ENCODE assay signal across 10 cellular contexts in the genomic region with DNA sequence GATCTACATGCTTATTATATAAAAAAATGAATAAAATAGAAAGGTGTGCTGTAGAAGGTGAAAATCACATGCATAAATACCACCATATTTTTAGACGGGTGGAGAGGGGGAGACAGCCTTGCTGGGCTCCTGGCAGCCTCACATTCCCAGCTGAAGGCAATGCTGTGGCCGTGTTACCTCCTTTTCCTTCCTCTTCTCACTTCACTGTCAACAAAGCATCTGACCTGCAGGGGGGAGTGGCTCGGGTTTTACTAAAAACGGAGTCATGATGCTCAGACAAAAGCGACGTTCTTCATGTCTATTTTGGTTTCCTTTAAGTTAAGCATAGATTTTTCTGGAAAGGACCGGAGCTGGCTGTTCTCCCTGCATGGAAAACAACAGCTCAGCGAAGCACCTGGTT. TPM values are rescaled to one million over a fixed set of nuclear protein-coding genes. Genes with fewer than 3 reads are reported as not detected.
A peak's percentile ranks its signal among the peaks of the same experiment; 100 is the strongest.
DNase-seq lines count a peak whose midpoint lies in the region; ATAC-seq and TF ChIP-seq lines count a peak whose summit lies in the region.
"Had no signal": no experiment of that assay in that cellular context is flagged by ENCODE, and none has a peak within 500 bp of the region (broad histone marks: within the 10 kb centered on the region; RNA-seq: fewer than 3 reads in every experiment).

No MANE protein-coding gene starts in this region.

- H3K27me3 Mint-ChIP-seq in memory B cell: peaks cover 5% of the 10 kb centered on the region

- ATAC-seq in memory B cell (ENCODE audit: low read depth): peak; percentile 38
- ATAC-seq: naive thymus-derived CD4-positive, alpha-beta T cell had no signal

- H3K9me3 Mint-ChIP-seq in memory B cell: no peaks in the 10 kb centered on the region
- H3K9me3 Mint-ChIP-seq: naive thymus-derived CD4-positive, alpha-beta T cell had no signal

- no peak for TF ChIP-seq CTCF in GM10266 (IDR thresholded peaks at IDR 0.05; ENCODE audit: control insufficient read depth, insufficient read depth, low read depth, missing control alignments)

- peaks cover 7% of the 10 kb centered on the region for H3K4me1 Mint-ChIP-seq in memory B cell

- peak; percentile 52 for DNase-seq in NCI-H82 (lab: John Stamatoyannopoulos, UW)
- no peak for DNase-seq in NCI-H82 treated with DMSO at 0.1 percent for 48 hours (lab: John Stamatoyannopoulos, UW; ENCODE audit: unreplicated experiment)
- peak; percentile 11 for DNase-seq in HT1080 (ENCODE audit: low read depth)
- DNase-seq in SK-N-DZ (ENCODE audit: low spot score): peak; percentile 49
- no peak for DNase-seq in memory B cell (ENCODE audit: low spot score in 2 of 2)
- DNase-seq in stimulated activated CD4-positive, alpha-beta T cell treated with anti-CD3 and anti-CD28 coated beads, Interleukin-4, amount 100 ng/mL, for 24 hours: no peak
- DNase-seq in GM10266 (ENCODE audit: extremely low spot score): no peak
- DNase-seq in stimulated activated CD8-positive, alpha-beta memory T cell treated with anti-CD3 and anti-CD28 coated beads, Interleukin-4, amount 100 ng/mL, for 48 hours: no peak
- DNase-seq: Peyer's patch had no signal

- no peaks in the 10 kb centered on the region for H3K36me3 Mint-ChIP-seq in memory B cell
- H3K36me3 Mint-ChIP-seq: naive thymus-derived CD4-positive, alpha-beta T cell had no signal

- no peak overlapping the region for H3K4me3 Mint-ChIP-seq in memory B cell

- H3K27ac Mint-ChIP-seq in memory B cell: no peak overlapping the region
- H3K27ac Mint-ChIP-seq: naive thymus-derived CD4-positive, alpha-beta T cell had no signal

RNA-seq across cellular contexts. Expression of gene RPTOR, which starts 5.6 kb away (rescaled TPM):
- total RNA-seq in HT1080 (2014; rRNA removed; shearing (Covaris generic)): 17.0 and 18.5 TPM in 2 replicates
- polyA plus RNA-seq in HT1080 (2015; cell fraction: cytosol; rRNA removed): 16.4 and 20.3 TPM in 2 replicates
- 30.0 and 31.8 TPM in 2 replicates for polyA plus RNA-seq in HT1080 (2015; cell fraction: nucleus; rRNA removed)
- 13.6 and 15.9 TPM in 2 replicates for polyA plus RNA-seq in SK-N-DZ (2014; cell fraction: cytosol; rRNA removed)
- polyA plus RNA-seq in SK-N-DZ (2014; cell fraction: nucleus; rRNA removed): 11.6 and 18.6 TPM in 2 replicates

Comparison
In these comparisons a context has a peak if more than half of its experiments do, and no peak if none do; other contexts are left out.
1. DNase-seq: peak in NCI-H82 (single experiment), HT1080 (single experiment) and SK-N-DZ (single experiment); none in NCI-H82 treated with DMSO at 0.1 percent for 48 hours (single experiment), memory B cell (0 of 2), stimulated activated CD4-positive, alpha-beta T cell treated with anti-CD3 and anti-CD28 coated beads, Interleukin-4, amount 100 ng/mL, for 24 hours (single experiment), GM10266 (single experiment) and stimulated activated CD8-positive, alpha-beta memory T cell treated with anti-CD3 and anti-CD28 coated beads, Interleukin-4, amount 100 ng/mL, for 48 hours (single experiment).